ENCODE assay signal across 34 cellular contexts in the genomic region with DNA sequence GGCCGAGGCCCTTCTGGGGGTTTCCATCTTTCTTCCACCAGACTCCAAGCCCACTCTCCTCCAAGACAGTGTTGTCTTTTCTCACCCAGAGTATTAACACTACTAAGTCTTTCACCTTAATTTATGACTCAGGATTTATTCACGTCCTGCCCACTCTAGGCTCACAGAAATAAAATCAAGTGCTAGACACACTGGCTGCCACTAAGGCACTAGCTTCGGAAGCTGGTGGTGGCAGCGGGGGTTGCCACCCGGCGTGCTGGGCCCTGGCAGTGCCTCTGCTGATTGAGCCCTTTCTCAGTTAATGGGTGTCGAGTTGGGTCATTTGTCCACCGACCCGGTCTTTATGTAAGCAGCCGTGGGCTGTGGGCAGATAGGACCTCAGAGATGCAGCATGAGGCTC.
"Had no signal": no experiment of that assay in that cellular context is flagged by ENCODE, and none has a peak within 500 bp of the region (broad histone marks: within the 10 kb centered on the region; RNA-seq: fewer than 3 reads in every experiment).

No MANE protein-coding gene starts in this region.

- H3K4me3 ChIP-seq: ascending aorta, SJSA1 had no signal

- H3K4me1 Mint-ChIP-seq: activated B cell treated with CpG ODN at 0.5 μM for 24 hours; activated CD4-positive, alpha-beta memory T cell treated with anti-CD3 and anti-CD28 coated beads, Interleukin-2, amount 10 ng/mL, durations not matched to agents 7 days and 5 days; activated CD8-positive, alpha-beta memory T cell treated with anti-CD3 and anti-CD28 coated beads, Interleukin-2, amount 10 ng/mL, durations not matched to agents 7 days and 5 days; activated naive CD4-positive, alpha-beta T cell treated with anti-CD3 and anti-CD28 coated beads, Interleukin-2, amount 50 U/mL, for 24 hours; activated naive CD8-positive, alpha-beta T cell treated with anti-CD3 and anti-CD28 coated beads, Interleukin-2, amount 10 ng/mL, durations not matched to agents 7 days and 5 days had no signal

- H3K9me3 Mint-ChIP-seq: activated B cell treated with CpG ODN at 0.5 μM for 24 hours; activated CD4-positive, alpha-beta memory T cell treated with anti-CD3 and anti-CD28 coated beads, Interleukin-2, amount 10 ng/mL, durations not matched to agents 7 days and 5 days; activated naive CD4-positive, alpha-beta T cell treated with anti-CD3 and anti-CD28 coated beads, Interleukin-2, amount 50 U/mL, for 24 hours; activated naive CD8-positive, alpha-beta T cell treated with anti-CD3 and anti-CD28 coated beads, Interleukin-2, amount 10 ng/mL, durations not matched to agents 7 days and 5 days; T-helper 1 cell treated with Interleukin-12 subunit alpha and Interleukin-12 subunit beta and Interleukin-4 antibody, amounts not matched to agents 30 μg/mL and 1 μg/mL, for 36 hours; T-helper 2 cell treated with Interferon-gamma antibody and Interleukin-4, amounts not matched to agents 5 μg/mL and 100 μg/mL, for 36 hours had no signal

- H3K27me3 ChIP-seq: ascending aorta, SJSA1 had no signal

- H3K36me3 ChIP-seq: SJSA1 had no signal

- ATAC-seq: activated CD8-positive, alpha-beta memory T cell treated with anti-CD3 and anti-CD28 coated beads, Interleukin-2, amount 10 ng/mL, durations not matched to agents 7 days and 5 days had no signal

- DNase-seq: activated B cell treated with CpG ODN at 0.5 μM for 24 hours; activated CD4-positive, alpha-beta memory T cell treated with anti-CD3 and anti-CD28 coated beads, Interleukin-2, amount 10 ng/mL, durations not matched to agents 7 days and 5 days; activated CD4-positive, alpha-beta T cell treated with anti-CD3 and anti-CD28 coated beads for 48 hours; activated CD4-positive, CD25-positive, alpha-beta regulatory T cell treated with anti-CD3 and anti-CD28 coated beads, Interleukin-2, amount 50 U/mL, for 72 hours; activated CD8-positive, alpha-beta memory T cell treated with anti-CD3 and anti-CD28 coated beads for 24 hours; activated CD8-positive, alpha-beta memory T cell treated with anti-CD3 and anti-CD28 coated beads, Interleukin-2, amount 10 ng/mL, durations not matched to agents 7 days and 5 days; activated CD8-positive, alpha-beta memory T cell treated with anti-CD3 and anti-CD28 coated beads, Interleukin-2, amount 50 U/mL, for 48 hours; activated gamma-delta T cell; activated naive CD4-positive, alpha-beta T cell treated with Interleukin-2 at 50 U/mL for 16 hours; activated naive CD8-positive, alpha-beta T cell treated with anti-CD3 and anti-CD28 coated beads, Interleukin-2, amount 10 ng/mL, durations not matched to agents 7 days and 5 days; activated T-cell treated with anti-CD3 and anti-CD28 coated beads, Interleukin-2, amount 50 U/mL, for 48 hours; amygdala; Kasumi-1; KG1; MM.1S; MV-4-11; NCI-H1092; NCI-H1417; NCI-H146; NCI-H187; NCI-H2029 treated with DMSO at 0.1 percent for 48 hours; NCI-H2107; NCI-H2171; NCI-H510A; NCI-H748 treated with DMSO at 0.1 percent for 48 hours; NK-92 treated with Interleukin-12 subunit alpha and Interleukin-12 subunit beta, amount 100 ng/mL, for 24 hours; SHP77 treated with DMSO at 0.1 percent for 48 hours; SK-N-SH had no signal

- H3K27ac Mint-ChIP-seq: activated B cell treated with CpG ODN at 0.5 μM for 24 hours; activated CD4-positive, alpha-beta memory T cell treated with anti-CD3 and anti-CD28 coated beads, Interleukin-2, amount 10 ng/mL, durations not matched to agents 7 days and 5 days; activated CD8-positive, alpha-beta memory T cell treated with anti-CD3 and anti-CD28 coated beads, Interleukin-2, amount 10 ng/mL, durations not matched to agents 7 days and 5 days; activated naive CD4-positive, alpha-beta T cell treated with anti-CD3 and anti-CD28 coated beads, Interleukin-2, amount 50 U/mL, for 24 hours; activated naive CD8-positive, alpha-beta T cell treated with anti-CD3 and anti-CD28 coated beads, Interleukin-2, amount 10 ng/mL, durations not matched to agents 7 days and 5 days; T-helper 1 cell treated with Interleukin-12 subunit alpha and Interleukin-12 subunit beta and Interleukin-4 antibody, amounts not matched to agents 30 μg/mL and 1 μg/mL, for 36 hours; T-helper 2 cell treated with Interferon-gamma antibody and Interleukin-4, amounts not matched to agents 5 μg/mL and 100 μg/mL, for 36 hours had no signal

- H3K4me3 Mint-ChIP-seq: activated B cell treated with CpG ODN at 0.5 μM for 24 hours; activated CD4-positive, alpha-beta memory T cell treated with anti-CD3 and anti-CD28 coated beads, Interleukin-2, amount 10 ng/mL, durations not matched to agents 7 days and 5 days; activated CD8-positive, alpha-beta memory T cell treated with anti-CD3 and anti-CD28 coated beads, Interleukin-2, amount 10 ng/mL, durations not matched to agents 7 days and 5 days; activated naive CD4-positive, alpha-beta T cell treated with anti-CD3 and anti-CD28 coated beads, Interleukin-2, amount 50 U/mL, for 24 hours; activated naive CD8-positive, alpha-beta T cell treated with anti-CD3 and anti-CD28 coated beads, Interleukin-2, amount 10 ng/mL, durations not matched to agents 7 days and 5 days; T-helper 1 cell treated with Interleukin-12 subunit alpha and Interleukin-12 subunit beta and Interleukin-4 antibody, amounts not matched to agents 30 μg/mL and 1 μg/mL, for 36 hours; T-helper 2 cell treated with Interferon-gamma antibody and Interleukin-4, amounts not matched to agents 5 μg/mL and 100 μg/mL, for 36 hours had no signal

- H3K27ac ChIP-seq: ascending aorta, SJSA1, VCaP had no signal

- H3K27me3 Mint-ChIP-seq: activated B cell treated with CpG ODN at 0.5 μM for 24 hours; activated CD4-positive, alpha-beta memory T cell treated with anti-CD3 and anti-CD28 coated beads, Interleukin-2, amount 10 ng/mL, durations not matched to agents 7 days and 5 days; activated CD8-positive, alpha-beta memory T cell treated with anti-CD3 and anti-CD28 coated beads, Interleukin-2, amount 10 ng/mL, durations not matched to agents 7 days and 5 days; activated naive CD4-positive, alpha-beta T cell treated with anti-CD3 and anti-CD28 coated beads, Interleukin-2, amount 50 U/mL, for 24 hours; activated naive CD8-positive, alpha-beta T cell treated with anti-CD3 and anti-CD28 coated beads, Interleukin-2, amount 10 ng/mL, durations not matched to agents 7 days and 5 days had no signal

- H3K36me3 Mint-ChIP-seq: activated CD8-positive, alpha-beta memory T cell treated with anti-CD3 and anti-CD28 coated beads, Interleukin-2, amount 10 ng/mL, durations not matched to agents 7 days and 5 days; activated naive CD8-positive, alpha-beta T cell treated with anti-CD3 and anti-CD28 coated beads, Interleukin-2, amount 10 ng/mL, durations not matched to agents 7 days and 5 days had no signal

- H3K9me3 ChIP-seq: ascending aorta, SJSA1, SK-N-SH had no signal

- H3K9ac ChIP-seq: SK-N-SH had no signal

- H3K4me2 ChIP-seq: SK-N-SH had no signal

- H3K4me1 ChIP-seq: ascending aorta, SJSA1 had no signal
